Comparison of ENCODE assay signal across 8 cellular contexts in the genomic region with DNA sequence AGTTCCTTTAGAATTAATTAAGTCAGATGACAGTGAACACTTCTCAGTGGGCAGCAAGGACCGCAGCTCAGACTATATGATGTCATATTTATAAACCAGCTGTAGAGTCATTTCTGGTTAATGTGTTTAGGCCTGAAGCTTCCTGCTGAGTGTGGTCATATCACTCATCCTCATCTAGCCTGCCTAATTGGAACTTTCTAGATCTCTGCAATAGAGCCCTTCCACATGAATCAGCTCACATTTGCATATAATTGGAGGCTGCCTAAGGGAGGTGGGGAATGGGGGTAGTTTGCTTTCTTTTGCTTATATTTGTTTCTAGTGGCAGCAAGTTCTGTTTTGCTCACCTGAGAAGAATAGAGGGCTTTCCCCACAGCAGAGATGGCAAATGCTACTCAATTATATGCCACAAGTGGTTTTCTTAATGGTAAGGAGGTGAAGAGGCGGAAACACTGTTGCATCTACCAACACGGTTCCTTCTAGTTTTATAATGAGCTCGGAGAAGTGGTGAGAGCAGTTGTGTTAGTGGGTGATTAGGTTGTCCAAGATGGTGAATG.
DNase-seq lines count a peak whose midpoint lies in the region; ATAC-seq lines count a peak whose summit lies in the region.

No MANE protein-coding gene starts in this region.

- POLR2A ChIA-PET in activated CD4-positive, alpha-beta memory T cell treated with anti-CD3 and anti-CD28 coated beads for 36 hours (lab: Charles Lee), result interaction anchor here (0.7 to 2.4 kb wide), 18 partner anchors 13 to 316 kb away, joined by 3 to 16 read pairs (median 5); partner anchors contain the start of gene KLHL25

- peaks cover 65% of the 10 kb centered on the region for H3K4me1 Mint-ChIP-seq in activated CD4-positive, alpha-beta memory T cell treated with anti-CD3 and anti-CD28 coated beads for 36 hours (ENCODE audit: low read depth)
- peaks cover 25% of the 10 kb centered on the region for H3K4me1 Mint-ChIP-seq in memory B cell

- CTCF ChIA-PET in activated CD4-positive, alpha-beta memory T cell treated with anti-CD3 and anti-CD28 coated beads for 36 hours (lab: Charles Lee), result interaction anchor here (0.6 to 1.4 kb wide), 11 partner anchors 9 to 350 kb away, joined by 3 to 5 read pairs (median 3); no protein-coding TSS in a partner anchor

- H3K27me3 Mint-ChIP-seq in activated CD4-positive, alpha-beta memory T cell treated with anti-CD3 and anti-CD28 coated beads for 36 hours, result no peaks in the 10 kb centered on the region
- H3K27me3 Mint-ChIP-seq in memory B cell, result no peaks in the 10 kb centered on the region

- ATAC-seq in HG02798 (IDR thresholded peaks at IDR 0.05; ENCODE audit: poor library complexity, unreplicated experiment) (peak; percentile 92), memory B cell (ENCODE audit: low read depth) (peak; percentile 78)

- intact Hi-C loops in activated CD4-positive, alpha-beta memory T cell treated with anti-CD3 and anti-CD28 coated beads for 36 hours (cut with micrococcal nuclease), result loop anchor here (1.0 to 5.0 kb wide), 8 partner anchors 20 to 104 kb away; no protein-coding TSS in a partner anchor

- no peaks in the 10 kb centered on the region for H3K9me3 Mint-ChIP-seq in activated CD4-positive, alpha-beta memory T cell treated with anti-CD3 and anti-CD28 coated beads for 36 hours
- H3K9me3 Mint-ChIP-seq in memory B cell, result no peaks in the 10 kb centered on the region

- no peak overlapping the region for H3K4me3 Mint-ChIP-seq in activated CD4-positive, alpha-beta memory T cell treated with anti-CD3 and anti-CD28 coated beads for 36 hours
- no peak overlapping the region for H3K4me3 Mint-ChIP-seq in memory B cell

- peak overlapping the region; percentile 90 for H3K27ac Mint-ChIP-seq in activated CD4-positive, alpha-beta memory T cell treated with anti-CD3 and anti-CD28 coated beads for 36 hours
- peak overlapping the region; percentile 87 for H3K27ac Mint-ChIP-seq in memory B cell

- peak; percentile 14 for DNase-seq in activated CD8-positive, alpha-beta memory T cell treated with anti-CD3 and anti-CD28 coated beads for 4 hours (ENCODE audit: low read depth in 2 of 2)
- DNase-seq in activated CD8-positive, alpha-beta memory T cell treated with anti-CD3 and anti-CD28 coated beads, Interleukin-2, amount 50 U/mL, for 48 hours, result no peak
- DNase-seq in activated CD4-positive, alpha-beta memory T cell treated with anti-CD3 and anti-CD28 coated beads for 36 hours, result peak; percentile 58
- DNase-seq in memory B cell (ENCODE audit: low spot score in 2 of 2), result no peak
- DNase-seq in NCI-H524 treated with DMSO at 0.1 percent for 48 hours (lab: John Stamatoyannopoulos, UW), result no peak
- no peak for DNase-seq in DMS114 treated with DMSO at 0.1 percent for 48 hours (lab: John Stamatoyannopoulos, UW; ENCODE audit: unreplicated experiment)
- no peak for DNase-seq in NCI-H1417 (lab: John Stamatoyannopoulos, UW)

- H3K36me3 Mint-ChIP-seq in activated CD4-positive, alpha-beta memory T cell treated with anti-CD3 and anti-CD28 coated beads for 36 hours, result peaks cover 34% of the 10 kb centered on the region
- H3K36me3 Mint-ChIP-seq in memory B cell, result peaks cover 26% of the 10 kb centered on the region

Comparison
In these comparisons a context has a peak if more than half of its experiments do, and no peak if none do; other contexts are left out.
1. DNase-seq: peak in activated CD8-positive, alpha-beta memory T cell treated with anti-CD3 and anti-CD28 coated beads for 4 hours (2 of 2) and activated CD4-positive, alpha-beta memory T cell treated with anti-CD3 and anti-CD28 coated beads for 36 hours (single experiment); none in activated CD8-positive, alpha-beta memory T cell treated with anti-CD3 and anti-CD28 coated beads, Interleukin-2, amount 50 U/mL, for 48 hours (single experiment), memory B cell (0 of 2), NCI-H524 treated with DMSO at 0.1 percent for 48 hours (single experiment), DMS114 treated with DMSO at 0.1 percent for 48 hours (single experiment) and NCI-H1417 (0 of 3).